17 cellular contexts compared by ENCODE assay signal in genomic region chr22:38108561-38109319, GRCh38. TPM values are rescaled to one million over a fixed set of nuclear protein-coding genes. Genes with fewer than 3 reads are reported as not detected.
A peak's percentile ranks its signal among the peaks of the same experiment; 100 is the strongest.
DNase-seq lines count a peak whose midpoint lies in the region; ATAC-seq and TF ChIP-seq lines count a peak whose summit lies in the region.
"Had no signal": no experiment of that assay in that cellular context is flagged by ENCODE, and none has a peak within 500 bp of the region (broad histone marks: within the 10 kb centered on the region; RNA-seq: fewer than 3 reads in every experiment).

No MANE protein-coding gene starts in this region.

- no peak overlapping the region for H3K18ac ChIP-seq in neuronal stem cell (ENCODE audit: low read length)

- TF ChIP-seq CTCF in CD8-positive, alpha-beta T cell (IDR thresholded peaks at IDR 0.05), result no peak
- TF ChIP-seq CTCF in Peyer's patch (IDR thresholded peaks at IDR 0.05), result no peak

- H2AK5ac ChIP-seq in neuronal stem cell (ENCODE audit: low read depth, low read length), result no peak overlapping the region

- POLR2A ChIA-PET in CD8-positive, alpha-beta T cell (lab: Charles Lee), result interaction anchor here (1.0 kb wide), 1 partner anchor 879 kb away, joined by 3 read pairs; no protein-coding TSS in a partner anchor

- H3K36me3 ChIP-seq in CD8-positive, alpha-beta T cell (ENCODE audit: insufficient read depth, low read length), result no peaks in the 10 kb centered on the region
- H3K36me3 ChIP-seq in Peyer's patch (peaks cover 0 to 9% (median 0%) of the 10 kb centered on the region in 3 donors), neuronal stem cell (replicated peaks in 1 of 2; ENCODE audit: control insufficient read depth in 2 of 2, insufficient read depth in 2 of 2, low read length in 2 of 2) (no peaks in the 10 kb centered on the region)
- H3K36me3 ChIP-seq: sigmoid colon, vagina had no signal

- peaks cover 11% of the 10 kb centered on the region for H3K36me3 Mint-ChIP-seq in CD8-positive, alpha-beta T cell
- H3K36me3 Mint-ChIP-seq in immature natural killer cell, result peaks cover 0 to 7% (median 3%) of the 10 kb centered on the region in 3 donors

- H3K9me3 ChIP-seq in CD8-positive, alpha-beta T cell (ENCODE audit: low read length), result no peaks in the 10 kb centered on the region
- H3K9me3 ChIP-seq in Peyer's patch (no peaks in the 10 kb centered on the region), neuronal stem cell (replicated peaks in 1 of 2; ENCODE audit: control insufficient read depth in 2 of 2, insufficient read depth in 1 of 2, low read depth in 1 of 2, low read length in 2 of 2) (no peaks in the 10 kb centered on the region)
- H3K9me3 ChIP-seq: heart left ventricle, neutrophil, sigmoid colon, vagina had no signal

- H2BK5ac ChIP-seq in neuronal stem cell (ENCODE audit: low read length), result no peak overlapping the region

- H3K27me3 ChIP-seq in CD8-positive, alpha-beta T cell (ENCODE audit: insufficient read depth, low read length), result no peaks in the 10 kb centered on the region
- H3K27me3 ChIP-seq in Peyer's patch (no peaks in the 10 kb centered on the region), neuronal stem cell (ENCODE audit: control insufficient read depth in 3 of 3, insufficient read depth in 3 of 3, low read depth in 1 of 3, low read length in 3 of 3) (no peaks in the 10 kb centered on the region)
- H3K27me3 ChIP-seq: heart left ventricle, neutrophil, sigmoid colon, vagina had no signal

- no peak overlapping the region for H2AFZ ChIP-seq in neuronal stem cell (ENCODE audit: low read length)

- CTCF ChIA-PET in CD8-positive, alpha-beta T cell (lab: Charles Lee), result no interaction called here

- H3K23ac ChIP-seq in neuronal stem cell (ENCODE audit: low read depth, low read length, poor library complexity), result no peak overlapping the region

- H3K9ac ChIP-seq in neuronal stem cell (ENCODE audit: low read depth, low read length, poor library complexity), result no peak overlapping the region
- H3K9ac ChIP-seq: KMS-11 had no signal

- no peak overlapping the region for H3K27ac ChIP-seq in CD8-positive, alpha-beta T cell (ENCODE audit: low read depth, low read length)
- peak overlapping the region in 3 of 4 donors; percentile 89 to 97 (median 96) for H3K27ac ChIP-seq in Peyer's patch
- H3K27ac ChIP-seq in neuronal stem cell (replicated peaks; ENCODE audit: low read length), result no peak overlapping the region
- H3K27ac ChIP-seq: heart left ventricle, KMS-11, neutrophil, sigmoid colon, vagina, VCaP had no signal

- H2BK15ac ChIP-seq in neuronal stem cell (ENCODE audit: low read length), result peak overlapping the region; percentile 43

- H4K8ac ChIP-seq in neuronal stem cell (ENCODE audit: low read depth, low read length), result peak overlapping the region; percentile 17

- intact Hi-C loops in CD8-positive, alpha-beta T cell (cut with DNase I, micrococcal nuclease), result loop anchor here in 1 of 2 experiments (10.0 kb wide), 1 partner anchor 54 kb away; the partner anchor contains the start of gene PICK1

- H3K79me1 ChIP-seq in neuronal stem cell (ENCODE audit: low read depth, low read length), result no peaks in the 10 kb centered on the region

- no peak overlapping the region for H2BK120ac ChIP-seq in neuronal stem cell (ENCODE audit: low read depth, low read length)

- no peaks in the 10 kb centered on the region for H3K27me3 Mint-ChIP-seq in CD8-positive, alpha-beta T cell (ENCODE audit: low read depth)
- H3K27me3 Mint-ChIP-seq in immature natural killer cell (ENCODE audit: low read depth in 3 of 3), result peaks cover 39 to 56% (median 47%) of the 10 kb centered on the region in 3 donors

- no peak overlapping the region for H2BK12ac ChIP-seq in neuronal stem cell (ENCODE audit: low read length)

- H3K14ac ChIP-seq in neuronal stem cell (ENCODE audit: low read length), result no peak overlapping the region

- H3K4me1 ChIP-seq in CD8-positive, alpha-beta T cell (ENCODE audit: insufficient read depth, low read length), result no peaks in the 10 kb centered on the region
- H3K4me1 ChIP-seq in Peyer's patch (peaks cover 0 to 26% (median 0%) of the 10 kb centered on the region in 4 donors), neuronal stem cell (ENCODE audit: control insufficient read depth in 2 of 2, insufficient read depth in 1 of 2, low read depth in 1 of 2, low read length in 2 of 2) (peaks cover 0 to 2% of the 10 kb centered on the region in 2 donors)
- H3K4me1 ChIP-seq: sigmoid colon, vagina had no signal

- peak overlapping the region; percentile 92 for H4K91ac ChIP-seq in neuronal stem cell (ENCODE audit: low read depth, low read length, poor library complexity)

- H3K4ac ChIP-seq in neuronal stem cell (ENCODE audit: low read length), result no peak overlapping the region

- H3K4me2 ChIP-seq in neuronal stem cell (ENCODE audit: insufficient read depth, low read length, poor library complexity, severe bottlenecking), result no peak overlapping the region
- H3K4me2 ChIP-seq: KMS-11 had no signal

- no peak overlapping the region for H3K27ac Mint-ChIP-seq in CD8-positive, alpha-beta T cell
- H3K27ac Mint-ChIP-seq in immature natural killer cell, result peak overlapping the region in 4 of 6 donors; percentile 62 to 86 (median 80)

- no peaks in the 10 kb centered on the region for H3K9me3 Mint-ChIP-seq in CD8-positive, alpha-beta T cell
- peaks cover 0 to 2% (median 0%) of the 10 kb centered on the region in 6 donors for H3K9me3 Mint-ChIP-seq in immature natural killer cell

- TF ChIP-seq POLR2A in Peyer's patch (IDR thresholded peaks at IDR 0.05), result no peak

- DNase-seq in CD8-positive, alpha-beta T cell, result no peak
- DNase-seq in Peyer's patch, result peak in 1 of 3 donors; percentile 62
- DNase-seq in immature natural killer cell, result no peak
- no peak for DNase-seq in neuronal stem cell (ENCODE audit: low spot score)
- no peak for DNase-seq in NK-92 treated with Interleukin-12 subunit alpha and Interleukin-12 subunit beta, amount 100 ng/mL, for 24 hours (lab: John Stamatoyannopoulos, UW)
- DNase-seq in GM19240 (ENCODE audit: insufficient read length, low spot score), result no peak
- DNase-seq: NCI-H1092, NCI-H2081 treated with DMSO at 0.1 percent for 48 hours, sigmoid colon had no signal

- peak; percentile 38 for ATAC-seq in CD8-positive, alpha-beta T cell
- ATAC-seq in GM19035 (IDR thresholded peaks at IDR 0.05; ENCODE audit: unreplicated experiment), result no peak

- H3K4me3 Mint-ChIP-seq in CD8-positive, alpha-beta T cell, result no peak overlapping the region
- H3K4me3 Mint-ChIP-seq in immature natural killer cell, result no peak overlapping the region

- no peak overlapping the region for H3K4me3 ChIP-seq in CD8-positive, alpha-beta T cell (ENCODE audit: low read depth, low read length)
- peak overlapping the region in 2 of 4 donors; percentile 69 to 73 for H3K4me3 ChIP-seq in Peyer's patch
- H3K4me3 ChIP-seq in neuronal stem cell (ENCODE audit: low read length in 2 of 2), result no peak overlapping the region
- H3K4me3 ChIP-seq: heart left ventricle, sigmoid colon, vagina had no signal

- no CpG with 5 or more reads among the region's 15 CpGs for WGBS in neuronal stem cell (ENCODE audit: extremely low coverage in 2 of 2, insufficient read length in 2 of 2, insufficient replicate concordance in 1 of 2), 2 donors

- peaks cover 9% of the 10 kb centered on the region for H3K4me1 Mint-ChIP-seq in CD8-positive, alpha-beta T cell (ENCODE audit: low read depth)
- peaks cover 33 to 35% of the 10 kb centered on the region in 2 donors for H3K4me1 Mint-ChIP-seq in immature natural killer cell

RNA-seq across cellular contexts. Expression of gene BAIAP2L2, which starts 1.7 kb away (rescaled TPM):
- total RNA-seq in CD8-positive, alpha-beta T cell, result under 1 TPM; 0.60 to 0.61 TPM
- total RNA-seq in Peyer's patch, result 100 to 1,000 TPM in 3 of 4 donors, 10 to 100 TPM in 1; 83.3 to 421 (median 306) TPM
- under 1 TPM in 1 of 3 donors, not detected in 2; 0.21 TPM for polyA plus RNA-seq in immature natural killer cell
- 4.8 TPM for polyA plus RNA-seq in neuronal stem cell (2013, experiment 1 of 2)
- 4.5 TPM for polyA plus RNA-seq in neuronal stem cell (2013, experiment 2 of 2)
- total RNA-seq: NCI-H460, vagina had no signal

RNA-seq across cellular contexts. Expression of gene SLC16A8, which starts 24.8 kb away (rescaled TPM):
- not detected for total RNA-seq in CD8-positive, alpha-beta T cell
- total RNA-seq in Peyer's patch, result not detected
- under 1 TPM in 1 of 3 donors, not detected in 2; 0.42 TPM for polyA plus RNA-seq in immature natural killer cell
- polyA plus RNA-seq in neuronal stem cell (2013, experiment 1 of 2), result 1.3 TPM
- 0.91 TPM for polyA plus RNA-seq in neuronal stem cell (2013, experiment 2 of 2)
- total RNA-seq: G401, heart left ventricle, NCI-H460 had no signal

RNA-seq across cellular contexts. Expression of gene PICK1, which starts 51.5 kb away (rescaled TPM):
- 10 to 100 TPM; 23.1 to 24.8 TPM for total RNA-seq in CD8-positive, alpha-beta T cell
- 10 to 100 TPM; 40.8 to 51.7 (median 46.4) TPM for total RNA-seq in Peyer's patch
- polyA plus RNA-seq in immature natural killer cell, result 10 to 100 TPM in 1 of 3 donors, 1 to 10 TPM in 1, under 1 TPM in 1; 0.12 to 11.1 (median 6.0) TPM
- 8.4 TPM for polyA plus RNA-seq in neuronal stem cell (2013, experiment 1 of 2)
- polyA plus RNA-seq in neuronal stem cell (2013, experiment 2 of 2), result 8.2 TPM

Comparison
In these comparisons a context has a peak if more than half of its experiments do, and no peak if none do; other contexts are left out.
1. H3K27ac ChIP-seq: peak in Peyer's patch (3 of 4); none in CD8-positive, alpha-beta T cell (single experiment) and neuronal stem cell (single experiment).
2. RNA of gene BAIAP2L2, which starts 1.7 kb away (total RNA-seq): 83.3 to 421 TPM in Peyer's patch; 0.60 to 0.61 TPM in CD8-positive, alpha-beta T cell; every median in the first group is over 10 times any median in the second.